1 cellular context compared by ENCODE assay signal in the genomic region with DNA sequence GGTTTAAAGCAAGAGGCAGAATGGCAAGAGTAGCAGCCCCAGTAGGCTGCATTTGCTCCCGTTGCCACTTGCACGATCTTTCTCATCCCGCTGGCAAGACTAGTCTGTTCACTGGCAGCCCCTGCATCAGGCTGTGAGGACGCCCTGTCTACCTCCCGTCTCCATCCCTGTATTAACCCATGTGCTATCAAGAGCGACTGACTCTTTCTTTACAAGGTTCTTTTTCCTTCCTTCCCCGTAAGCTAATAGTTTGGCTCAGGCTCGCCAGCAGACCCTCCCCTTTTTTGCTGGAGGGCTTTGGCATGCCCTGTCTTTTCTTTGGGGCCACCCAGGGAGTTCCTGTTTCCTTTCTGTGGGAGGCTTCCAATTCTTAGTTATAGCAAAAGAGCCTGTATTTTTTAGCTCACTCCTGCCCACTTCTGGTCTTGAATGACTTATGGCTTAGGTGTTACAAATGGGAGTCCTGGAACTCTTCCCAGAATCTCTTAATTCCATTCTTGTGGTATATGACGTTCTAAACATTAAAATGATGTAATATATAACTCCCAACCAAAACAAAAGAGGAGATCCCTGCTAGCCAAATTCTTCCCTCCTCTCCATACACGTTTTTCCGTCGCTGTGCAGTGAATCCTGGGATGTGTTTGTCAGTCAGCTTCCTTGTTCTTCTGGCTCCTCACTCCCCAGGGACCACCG.
A peak's percentile ranks its signal among the peaks of the same experiment; 100 is the strongest.
TF ChIP-seq lines count a peak whose summit lies in the region.

No MANE protein-coding gene starts in this region.

TF ChIP-seq in HEK293, 187 proteins besides CTCF, POLR2A, EP300 and RAD21 (continued from another document and continues in another):
- TF ChIP-seq ZBTB48 (tag by site-specific recombination; IDR thresholded peaks at IDR 0.05) (no peak), ZBTB8A (tag by site-specific recombination; IDR thresholded peaks at IDR 0.05) (peak; percentile 69), ZNF654 (tag by site-specific recombination; IDR thresholded peaks at IDR 0.05; ENCODE audit: low read depth) (peak; percentile 36), ZNF624 (tag by site-specific recombination; IDR thresholded peaks at IDR 0.05) (no peak), KLF1 (tag by site-specific recombination; IDR thresholded peaks at IDR 0.05) (no peak), BCL11B (tag by site-specific recombination; IDR thresholded peaks at IDR 0.05; ENCODE audit: low read depth) (no peak), ZNF24 (tag by site-specific recombination; IDR thresholded peaks at IDR 0.05) (0 out of 2 replicates have a peak, but pooled peaks have one; percentile 19), PRDM1 (tag by site-specific recombination; IDR thresholded peaks at IDR 0.05) (no peak), RBAK (tag by site-specific recombination; IDR thresholded peaks at IDR 0.05) (no peak), TRIM28 (IDR thresholded peaks at IDR 0.05; ENCODE audit: borderline replicate concordance, low read length) (no peak), ZNF404 (tag by site-specific recombination; IDR thresholded peaks at IDR 0.05) (no peak), ZFHX2 (tag by site-specific recombination; conservative IDR thresholded peaks at IDR 0.05) (no peak; the same call in 1 of the 2 replicates), ZNF843 (tag by site-specific recombination; IDR thresholded peaks at IDR 0.05) (no peak), ZNF701 (tag by site-specific recombination; IDR thresholded peaks at IDR 0.05) (no peak), EGR2 (tag by site-specific recombination; IDR thresholded peaks at IDR 0.05; ENCODE audit: low read depth) (no peak), ZNF2 (tag by site-specific recombination; IDR thresholded peaks at IDR 0.05) (no peak; the same call in 1 of the 2 replicates), ZNF394 (tag by site-specific recombination; IDR thresholded peaks at IDR 0.05; ENCODE audit: borderline replicate concordance) (no peak; the same call in 1 of the 2 replicates), ZBTB7A (tag by site-specific recombination; IDR thresholded peaks at IDR 0.05; ENCODE audit: low read depth) (no peak), IKZF3 (tag by site-specific recombination; IDR thresholded peaks at IDR 0.05) (peak; percentile 87), ZNF366 (tag by site-specific recombination; conservative IDR thresholded peaks at IDR 0.05) (peak; percentile 52; the same call in 1 of the 2 replicates), ZNF660 (tag by site-specific recombination; IDR thresholded peaks at IDR 0.05) (peak; percentile 44; the same call in 1 of the 2 replicates), ZNF112 (tag by site-specific recombination; IDR thresholded peaks at IDR 0.05) (no peak), ZNF140 (tag by site-specific recombination; IDR thresholded peaks at IDR 0.05) (no peak), ZNF416 (tag by site-specific recombination; IDR thresholded peaks at IDR 0.05) (no peak), ZNF629 (tag by site-specific recombination; IDR thresholded peaks at IDR 0.05) (peak; percentile 96), WT1 (tag by site-specific recombination; IDR thresholded peaks at IDR 0.05) (peak; percentile 93), ZNF561 (tag by site-specific recombination; IDR thresholded peaks at IDR 0.05; ENCODE audit: borderline replicate concordance) (0 out of 2 replicates have a peak, but pooled peaks have one; percentile 81), ZNF391 (tag by site-specific recombination; IDR thresholded peaks at IDR 0.05; ENCODE audit: borderline replicate concordance, low read depth) (no peak), ZNF341 (tag by site-specific recombination; IDR thresholded peaks at IDR 0.05; ENCODE audit: low read depth) (no peak), ZNF473 (tag by site-specific recombination; IDR thresholded peaks at IDR 0.05) (no peak), ZNF558 (tag by site-specific recombination; IDR thresholded peaks at IDR 0.05) (no peak), ZNF658 (tag by site-specific recombination; IDR thresholded peaks at IDR 0.05) (no peak), ZNF529 (tag by site-specific recombination; IDR thresholded peaks at IDR 0.05; ENCODE audit: insufficient replicate concordance) (no peak), ZNF664 (tag by site-specific recombination; IDR thresholded peaks at IDR 0.05) (no peak)
- TF ChIP-seq, protein P1, sequence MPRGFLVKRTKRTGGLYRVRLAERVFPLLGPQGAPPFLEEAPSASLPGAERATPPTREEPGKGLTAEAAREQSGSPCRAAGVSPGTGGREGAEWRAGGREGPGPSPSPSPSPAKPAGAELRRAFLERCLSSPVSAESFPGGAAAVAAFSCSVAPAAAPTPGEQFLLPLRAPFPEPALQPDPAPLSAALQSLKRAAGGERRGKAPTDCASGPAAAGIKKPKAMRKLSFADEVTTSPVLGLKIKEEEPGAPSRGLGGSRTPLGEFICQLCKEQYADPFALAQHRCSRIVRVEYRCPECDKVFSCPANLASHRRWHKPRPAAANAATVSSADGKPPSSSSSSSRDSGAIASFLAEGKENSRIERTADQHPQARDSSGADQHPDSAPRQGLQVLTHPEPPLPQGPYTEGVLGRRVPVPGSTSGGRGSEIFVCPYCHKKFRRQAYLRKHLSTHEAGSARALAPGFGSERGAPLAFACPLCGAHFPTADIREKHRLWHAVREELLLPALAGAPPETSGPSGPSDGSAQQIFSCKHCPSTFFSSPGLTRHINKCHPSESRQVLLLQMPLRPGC (tag by site-specific recombination; IDR thresholded peaks at IDR 0.05) = no peak
- TF ChIP-seq, protein P2, sequence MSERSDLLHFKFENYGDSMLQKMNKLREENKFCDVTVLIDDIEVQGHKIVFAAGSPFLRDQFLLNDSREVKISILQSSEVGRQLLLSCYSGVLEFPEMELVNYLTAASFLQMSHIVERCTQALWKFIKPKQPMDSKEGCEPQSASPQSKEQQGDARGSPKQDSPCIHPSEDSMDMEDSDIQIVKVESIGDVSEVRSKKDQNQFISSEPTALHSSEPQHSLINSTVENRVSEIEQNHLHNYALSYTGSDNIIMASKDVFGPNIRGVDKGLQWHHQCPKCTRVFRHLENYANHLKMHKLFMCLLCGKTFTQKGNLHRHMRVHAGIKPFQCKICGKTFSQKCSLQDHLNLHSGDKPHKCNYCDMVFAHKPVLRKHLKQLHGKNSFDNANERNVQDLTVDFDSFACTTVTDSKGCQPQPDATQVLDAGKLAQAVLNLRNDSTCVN (tag by site-specific recombination; optimal IDR thresholded peaks at IDR 0.05) = no peak
- TF ChIP-seq, protein P3, sequence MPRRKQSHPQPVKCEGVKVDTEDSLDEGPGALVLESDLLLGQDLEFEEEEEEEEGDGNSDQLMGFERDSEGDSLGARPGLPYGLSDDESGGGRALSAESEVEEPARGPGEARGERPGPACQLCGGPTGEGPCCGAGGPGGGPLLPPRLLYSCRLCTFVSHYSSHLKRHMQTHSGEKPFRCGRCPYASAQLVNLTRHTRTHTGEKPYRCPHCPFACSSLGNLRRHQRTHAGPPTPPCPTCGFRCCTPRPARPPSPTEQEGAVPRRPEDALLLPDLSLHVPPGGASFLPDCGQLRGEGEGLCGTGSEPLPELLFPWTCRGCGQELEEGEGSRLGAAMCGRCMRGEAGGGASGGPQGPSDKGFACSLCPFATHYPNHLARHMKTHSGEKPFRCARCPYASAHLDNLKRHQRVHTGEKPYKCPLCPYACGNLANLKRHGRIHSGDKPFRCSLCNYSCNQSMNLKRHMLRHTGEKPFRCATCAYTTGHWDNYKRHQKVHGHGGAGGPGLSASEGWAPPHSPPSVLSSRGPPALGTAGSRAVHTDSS (tag by site-specific recombination; IDR thresholded peaks at IDR 0.05) = no peak
- TF ChIP-seq, protein P4, sequence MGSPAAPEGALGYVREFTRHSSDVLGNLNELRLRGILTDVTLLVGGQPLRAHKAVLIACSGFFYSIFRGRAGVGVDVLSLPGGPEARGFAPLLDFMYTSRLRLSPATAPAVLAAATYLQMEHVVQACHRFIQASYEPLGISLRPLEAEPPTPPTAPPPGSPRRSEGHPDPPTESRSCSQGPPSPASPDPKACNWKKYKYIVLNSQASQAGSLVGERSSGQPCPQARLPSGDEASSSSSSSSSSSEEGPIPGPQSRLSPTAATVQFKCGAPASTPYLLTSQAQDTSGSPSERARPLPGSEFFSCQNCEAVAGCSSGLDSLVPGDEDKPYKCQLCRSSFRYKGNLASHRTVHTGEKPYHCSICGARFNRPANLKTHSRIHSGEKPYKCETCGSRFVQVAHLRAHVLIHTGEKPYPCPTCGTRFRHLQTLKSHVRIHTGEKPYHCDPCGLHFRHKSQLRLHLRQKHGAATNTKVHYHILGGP (tag by site-specific recombination; IDR thresholded peaks at IDR 0.05) = no peak
- TF ChIP-seq, protein P5, sequence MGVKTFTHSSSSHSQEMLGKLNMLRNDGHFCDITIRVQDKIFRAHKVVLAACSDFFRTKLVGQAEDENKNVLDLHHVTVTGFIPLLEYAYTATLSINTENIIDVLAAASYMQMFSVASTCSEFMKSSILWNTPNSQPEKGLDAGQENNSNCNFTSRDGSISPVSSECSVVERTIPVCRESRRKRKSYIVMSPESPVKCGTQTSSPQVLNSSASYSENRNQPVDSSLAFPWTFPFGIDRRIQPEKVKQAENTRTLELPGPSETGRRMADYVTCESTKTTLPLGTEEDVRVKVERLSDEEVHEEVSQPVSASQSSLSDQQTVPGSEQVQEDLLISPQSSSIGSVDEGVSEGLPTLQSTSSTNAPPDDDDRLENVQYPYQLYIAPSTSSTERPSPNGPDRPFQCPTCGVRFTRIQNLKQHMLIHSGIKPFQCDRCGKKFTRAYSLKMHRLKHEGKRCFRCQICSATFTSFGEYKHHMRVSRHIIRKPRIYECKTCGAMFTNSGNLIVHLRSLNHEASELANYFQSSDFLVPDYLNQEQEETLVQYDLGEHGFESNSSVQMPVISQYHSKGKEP (tag by site-specific recombination; IDR thresholded peaks at IDR 0.05) = 0 out of 2 replicates have a peak, but pooled peaks have one; percentile 23
- TF ChIP-seq, protein P6, sequence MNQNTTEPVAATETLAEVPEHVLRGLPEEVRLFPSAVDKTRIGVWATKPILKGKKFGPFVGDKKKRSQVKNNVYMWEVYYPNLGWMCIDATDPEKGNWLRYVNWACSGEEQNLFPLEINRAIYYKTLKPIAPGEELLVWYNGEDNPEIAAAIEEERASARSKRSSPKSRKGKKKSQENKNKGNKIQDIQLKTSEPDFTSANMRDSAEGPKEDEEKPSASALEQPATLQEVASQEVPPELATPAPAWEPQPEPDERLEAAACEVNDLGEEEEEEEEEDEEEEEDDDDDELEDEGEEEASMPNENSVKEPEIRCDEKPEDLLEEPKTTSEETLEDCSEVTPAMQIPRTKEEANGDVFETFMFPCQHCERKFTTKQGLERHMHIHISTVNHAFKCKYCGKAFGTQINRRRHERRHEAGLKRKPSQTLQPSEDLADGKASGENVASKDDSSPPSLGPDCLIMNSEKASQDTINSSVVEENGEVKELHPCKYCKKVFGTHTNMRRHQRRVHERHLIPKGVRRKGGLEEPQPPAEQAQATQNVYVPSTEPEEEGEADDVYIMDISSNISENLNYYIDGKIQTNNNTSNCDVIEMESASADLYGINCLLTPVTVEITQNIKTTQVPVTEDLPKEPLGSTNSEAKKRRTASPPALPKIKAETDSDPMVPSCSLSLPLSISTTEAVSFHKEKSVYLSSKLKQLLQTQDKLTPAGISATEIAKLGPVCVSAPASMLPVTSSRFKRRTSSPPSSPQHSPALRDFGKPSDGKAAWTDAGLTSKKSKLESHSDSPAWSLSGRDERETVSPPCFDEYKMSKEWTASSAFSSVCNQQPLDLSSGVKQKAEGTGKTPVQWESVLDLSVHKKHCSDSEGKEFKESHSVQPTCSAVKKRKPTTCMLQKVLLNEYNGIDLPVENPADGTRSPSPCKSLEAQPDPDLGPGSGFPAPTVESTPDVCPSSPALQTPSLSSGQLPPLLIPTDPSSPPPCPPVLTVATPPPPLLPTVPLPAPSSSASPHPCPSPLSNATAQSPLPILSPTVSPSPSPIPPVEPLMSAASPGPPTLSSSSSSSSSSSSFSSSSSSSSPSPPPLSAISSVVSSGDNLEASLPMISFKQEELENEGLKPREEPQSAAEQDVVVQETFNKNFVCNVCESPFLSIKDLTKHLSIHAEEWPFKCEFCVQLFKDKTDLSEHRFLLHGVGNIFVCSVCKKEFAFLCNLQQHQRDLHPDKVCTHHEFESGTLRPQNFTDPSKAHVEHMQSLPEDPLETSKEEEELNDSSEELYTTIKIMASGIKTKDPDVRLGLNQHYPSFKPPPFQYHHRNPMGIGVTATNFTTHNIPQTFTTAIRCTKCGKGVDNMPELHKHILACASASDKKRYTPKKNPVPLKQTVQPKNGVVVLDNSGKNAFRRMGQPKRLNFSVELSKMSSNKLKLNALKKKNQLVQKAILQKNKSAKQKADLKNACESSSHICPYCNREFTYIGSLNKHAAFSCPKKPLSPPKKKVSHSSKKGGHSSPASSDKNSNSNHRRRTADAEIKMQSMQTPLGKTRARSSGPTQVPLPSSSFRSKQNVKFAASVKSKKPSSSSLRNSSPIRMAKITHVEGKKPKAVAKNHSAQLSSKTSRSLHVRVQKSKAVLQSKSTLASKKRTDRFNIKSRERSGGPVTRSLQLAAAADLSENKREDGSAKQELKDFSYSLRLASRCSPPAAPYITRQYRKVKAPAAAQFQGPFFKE (tag by site-specific recombination; IDR thresholded peaks at IDR 0.05; ENCODE audit: borderline replicate concordance) = no peak
- TF ChIP-seq, protein P7, sequence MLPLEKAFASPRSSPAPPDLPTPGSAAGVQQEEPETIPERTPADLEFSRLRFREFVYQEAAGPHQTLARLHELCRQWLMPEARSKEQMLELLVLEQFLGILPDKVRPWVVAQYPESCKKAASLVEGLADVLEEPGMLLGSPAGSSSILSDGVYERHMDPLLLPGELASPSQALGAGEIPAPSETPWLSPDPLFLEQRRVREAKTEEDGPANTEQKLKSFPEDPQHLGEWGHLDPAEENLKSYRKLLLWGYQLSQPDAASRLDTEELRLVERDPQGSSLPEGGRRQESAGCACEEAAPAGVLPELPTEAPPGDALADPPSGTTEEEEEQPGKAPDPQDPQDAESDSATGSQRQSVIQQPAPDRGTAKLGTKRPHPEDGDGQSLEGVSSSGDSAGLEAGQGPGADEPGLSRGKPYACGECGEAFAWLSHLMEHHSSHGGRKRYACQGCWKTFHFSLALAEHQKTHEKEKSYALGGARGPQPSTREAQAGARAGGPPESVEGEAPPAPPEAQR (tag by site-specific recombination; IDR thresholded peaks at IDR 0.05) = no peak
- TF ChIP-seq, protein P8, sequence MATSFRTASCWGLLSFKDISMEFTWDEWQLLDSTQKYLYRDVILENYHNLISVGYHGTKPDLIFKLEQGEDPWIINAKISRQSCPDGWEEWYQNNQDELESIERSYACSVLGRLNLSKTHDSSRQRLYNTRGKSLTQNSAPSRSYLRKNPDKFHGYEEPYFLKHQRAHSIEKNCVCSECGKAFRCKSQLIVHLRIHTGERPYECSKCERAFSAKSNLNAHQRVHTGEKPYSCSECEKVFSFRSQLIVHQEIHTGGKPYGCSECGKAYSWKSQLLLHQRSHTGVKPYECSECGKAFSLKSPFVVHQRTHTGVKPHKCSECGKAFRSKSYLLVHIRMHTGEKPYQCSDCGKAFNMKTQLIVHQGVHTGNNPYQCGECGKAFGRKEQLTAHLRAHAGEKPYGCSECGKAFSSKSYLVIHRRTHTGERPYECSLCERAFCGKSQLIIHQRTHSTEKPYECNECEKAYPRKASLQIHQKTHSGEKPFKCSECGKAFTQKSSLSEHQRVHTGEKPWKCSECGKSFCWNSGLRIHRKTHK (tag by site-specific recombination; IDR thresholded peaks at IDR 0.05) = no peak
- TF ChIP-seq, protein P9, sequence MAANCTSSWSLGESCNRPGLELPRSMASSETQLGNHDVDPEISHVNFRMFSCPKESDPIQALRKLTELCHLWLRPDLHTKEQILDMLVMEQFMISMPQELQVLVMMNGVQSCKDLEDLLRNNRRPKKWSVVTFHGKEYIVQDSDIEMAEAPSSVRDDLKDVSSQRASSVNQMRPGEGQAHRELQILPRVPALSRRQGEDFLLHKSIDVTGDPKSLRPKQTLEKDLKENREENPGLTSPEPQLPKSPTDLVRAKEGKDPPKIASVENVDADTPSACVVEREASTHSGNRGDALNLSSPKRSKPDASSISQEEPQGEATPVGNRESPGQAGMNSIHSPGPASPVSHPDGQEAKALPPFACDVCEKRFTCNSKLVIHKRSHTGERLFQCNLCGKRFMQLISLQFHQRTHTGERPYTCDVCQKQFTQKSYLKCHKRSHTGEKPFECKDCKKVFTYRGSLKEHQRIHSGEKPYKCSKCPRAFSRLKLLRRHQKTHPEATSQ (tag by site-specific recombination; IDR thresholded peaks at IDR 0.05) = no peak
